In the genomic region with DNA sequence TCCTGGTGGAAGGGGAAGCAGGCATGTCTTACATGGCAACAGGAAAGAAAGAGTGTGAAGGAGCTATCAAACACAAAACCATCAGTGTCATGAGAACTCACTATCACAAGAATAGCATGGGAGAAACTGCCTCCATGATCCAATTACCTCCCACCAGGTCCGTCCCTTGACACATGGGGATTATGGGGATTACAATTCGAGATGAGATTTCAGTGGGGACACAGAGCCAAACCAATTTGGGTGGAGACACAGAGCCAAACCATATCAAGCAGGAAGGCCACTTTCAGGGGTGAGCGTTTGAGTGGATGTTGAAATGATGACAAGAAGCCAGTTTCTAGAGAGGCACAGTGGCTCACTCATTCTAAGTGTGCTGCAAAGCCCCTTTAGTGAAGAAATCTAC, we compare ENCODE assay signal across 15 cellular contexts.
"Had no signal": no experiment of that assay in that cellular context is flagged by ENCODE, and none has a peak within 500 bp of the region (broad histone marks: within the 10 kb centered on the region; RNA-seq: fewer than 3 reads in every experiment).

No MANE protein-coding gene starts in this region.

- DNase-seq: KBM-7, MV-4-11, NCI-H1048, NCI-H1105, NCI-H1417, NCI-H1436 treated with DMSO at 0.1 percent for 48 hours, NCI-H1694, NCI-H187 treated with DMSO at 0.1 percent for 48 hours, NCI-H2029 treated with DMSO at 0.1 percent for 48 hours, NCI-H2107, NCI-H2227 treated with DMSO at 0.1 percent for 48 hours, NCI-H526, Right ventricle myocardium superior, RPMI8226, SIG-M5 had no signal
